8 cellular contexts compared by ENCODE assay signal in genomic region chr6:121055572-121056163, GRCh38.
DNase-seq lines count a peak whose midpoint lies in the region; ATAC-seq and TF ChIP-seq lines count a peak whose summit lies in the region.

No MANE protein-coding gene starts in this region.

- H3K4me2 ChIP-seq in KMS-11: no peak overlapping the region
- no peak overlapping the region for H3K4me2 ChIP-seq in fibroblast of lung (ENCODE audit: extremely low read depth, insufficient read depth, low read length)

- H3K27ac ChIP-seq in KMS-11 (no peak overlapping the region), fibroblast of lung (ENCODE audit: insufficient read depth, low read length) (no peak overlapping the region)

- H3K9ac ChIP-seq in KMS-11: no peak overlapping the region
- no peak overlapping the region for H3K9ac ChIP-seq in fibroblast of lung (ENCODE audit: insufficient read depth, low read length)

- H3K4me1 ChIP-seq in KMS-11 (ENCODE audit: low read depth, poor library complexity, severe bottlenecking) (no peaks in the 10 kb centered on the region), fibroblast of lung (ENCODE audit: control insufficient read depth, extremely low read depth, insufficient read depth, low read length) (no peaks in the 10 kb centered on the region)

- H3K9me3 ChIP-seq in fibroblast of lung (ENCODE audit: control insufficient read depth, insufficient read depth, low read depth, low read length): no peaks in the 10 kb centered on the region

- no peak overlapping the region for H3K27ac Mint-ChIP-seq in activated T-helper 17 cell treated with anti-CD3 and anti-CD28 coated beads, Interleukin-2, amount 50 U/mL, for 72 hours

- DNase-seq in NCI-H524 (lab: John Stamatoyannopoulos, UW): peak; percentile 11 to 74
- DNase-seq in NCI-H524 treated with DMSO at 0.1 percent for 48 hours (lab: John Stamatoyannopoulos, UW): no peak
- DNase-seq in SHP77 (lab: John Stamatoyannopoulos, UW): peak; percentile 30 to 35
- DNase-seq in fibroblast of lung (ENCODE audit: low read depth in 2 of 2): peak; percentile 26 to 65
- DNase-seq in non-pigmented ciliary epithelial cell (ENCODE audit: low read depth): peak; percentile 6

- H3K36me3 ChIP-seq in KMS-11 (ENCODE audit: insufficient read depth) (no peaks in the 10 kb centered on the region), fibroblast of lung (ENCODE audit: control insufficient read depth, insufficient read depth, low read length) (no peaks in the 10 kb centered on the region)

- H3K4me1 Mint-ChIP-seq in activated T-helper 17 cell treated with anti-CD3 and anti-CD28 coated beads, Interleukin-2, amount 50 U/mL, for 72 hours: no peaks in the 10 kb centered on the region

- H3K79me2 ChIP-seq in KMS-11 (ENCODE audit: insufficient read depth, low read depth) (no peaks in the 10 kb centered on the region), fibroblast of lung (ENCODE audit: control insufficient read depth, insufficient read depth, low read length) (no peaks in the 10 kb centered on the region)

- TF ChIP-seq CTCF in KMS-11 (conservative IDR thresholded peaks at IDR 0.05; ENCODE audit: low read depth, low read length): peak; percentile 74
- TF ChIP-seq CTCF in fibroblast of lung (conservative IDR thresholded peaks at IDR 0.05 in 1 of 2, IDR thresholded peaks at IDR 0.05 in 1 of 2; ENCODE audit: low read depth in 1 of 2, low read length in 2 of 2): peak; percentile 75 to 77

- ATAC-seq in GM21723 (IDR thresholded peaks at IDR 0.05; ENCODE audit: unreplicated experiment): peak; percentile 91
- no peak for ATAC-seq in activated T-helper 17 cell treated with anti-CD3 and anti-CD28 coated beads, Interleukin-2, amount 50 U/mL, for 72 hours (replicated peaks)

- H3K36me3 Mint-ChIP-seq in activated T-helper 17 cell treated with anti-CD3 and anti-CD28 coated beads, Interleukin-2, amount 50 U/mL, for 72 hours (ENCODE audit: low read depth): no peaks in the 10 kb centered on the region

- H4K20me1 ChIP-seq in KMS-11 (ENCODE audit: insufficient read depth) (no peaks in the 10 kb centered on the region), fibroblast of lung (ENCODE audit: control insufficient read depth, extremely low read depth, insufficient read depth, low read length) (no peaks in the 10 kb centered on the region)

- no peaks in the 10 kb centered on the region for H3K27me3 Mint-ChIP-seq in activated T-helper 17 cell treated with anti-CD3 and anti-CD28 coated beads, Interleukin-2, amount 50 U/mL, for 72 hours

- H3K4me3 Mint-ChIP-seq in activated T-helper 17 cell treated with anti-CD3 and anti-CD28 coated beads, Interleukin-2, amount 50 U/mL, for 72 hours: no peak overlapping the region

- no peaks in the 10 kb centered on the region for H3K9me3 Mint-ChIP-seq in activated T-helper 17 cell treated with anti-CD3 and anti-CD28 coated beads, Interleukin-2, amount 50 U/mL, for 72 hours

- H2AFZ ChIP-seq in KMS-11 (ENCODE audit: low read depth): no peak overlapping the region
- no peak overlapping the region for H2AFZ ChIP-seq in fibroblast of lung (ENCODE audit: low read length)

- H3K27me3 ChIP-seq in KMS-11 (ENCODE audit: insufficient read depth, low read depth) (no peaks in the 10 kb centered on the region), fibroblast of lung (ENCODE audit: control insufficient read depth, insufficient read depth, low read length) (no peaks in the 10 kb centered on the region)

- H3K4me3 ChIP-seq in KMS-11 (IDR thresholded peaks at IDR 0.05; ENCODE audit: insufficient read depth, low read depth, low read length) (no peak overlapping the region), fibroblast of lung (replicated peaks in 1 of 4; ENCODE audit: control extremely low read depth in 1 of 4, insufficient read depth in 1 of 4, low read depth in 3 of 4, low read length in 4 of 4) (no peak overlapping the region)
